In genomic region chr20:1952737-1953530, GRCh38 we compare ENCODE assay signal across 14 cellular contexts. TPM values are rescaled to one million over a fixed set of nuclear protein-coding genes. Genes with fewer than 3 reads are reported as not detected.
DNase-seq lines count a peak whose midpoint lies in the region; ATAC-seq, FAIRE-seq and TF ChIP-seq lines count a peak whose summit lies in the region.
"Had no signal": no experiment of that assay in that cellular context is flagged by ENCODE, and none has a peak within 500 bp of the region (broad histone marks: within the 10 kb centered on the region; RNA-seq: fewer than 3 reads in every experiment).

No MANE protein-coding gene starts in this region.

- H3K4me3 ChIP-seq in pancreas (no peak overlapping the region), MG63 (no peak overlapping the region), thyroid gland (replicated peaks in 1 of 3) (no peak overlapping the region)

- no peaks in the 10 kb centered on the region for H3K4me1 ChIP-seq in pancreas
- peaks cover 7% of the 10 kb centered on the region in 2 donors for H3K4me1 ChIP-seq in thyroid gland

- no peak for TF ChIP-seq CTCF in pancreas (IDR thresholded peaks at IDR 0.05)
- no peak for TF ChIP-seq CTCF in thyroid gland (IDR thresholded peaks at IDR 0.05)
- TF ChIP-seq CTCF in endothelial cell (IDR thresholded peaks at IDR 0.05; ENCODE audit: unreplicated experiment) = no peak

- no peaks in the 10 kb centered on the region for H3K9me3 Mint-ChIP-seq in endothelial cell (ENCODE audit: unreplicated experiment)
- H3K9me3 Mint-ChIP-seq: activated CD4-positive, alpha-beta T cell treated with anti-CD3 and anti-CD28 coated beads, Interleukin-2, amount 10 ng/mL, durations not matched to agents 24 days and 14 days; activated T-helper 17 cell treated with anti-CD3 and anti-CD28 coated beads, Interleukin-2, amount 50 U/mL, for 72 hours; CD8-positive, alpha-beta T cell; T-cell had no signal

- H3K36me3 Mint-ChIP-seq in endothelial cell (ENCODE audit: low read depth, unreplicated experiment) = no peaks in the 10 kb centered on the region
- H3K36me3 Mint-ChIP-seq: CD8-positive, alpha-beta T cell; T-cell had no signal

- FAIRE-seq in pancreas (lab: Jason Lieb, UNC) = no peak
- FAIRE-seq: kidney had no signal

- H3K27me3 ChIP-seq in pancreas (no peaks in the 10 kb centered on the region), MG63 (no peaks in the 10 kb centered on the region), thyroid gland (no peaks in the 10 kb centered on the region)

- H3K27ac ChIP-seq in pancreas (no peak overlapping the region), thyroid gland (no peak overlapping the region)

- H3K27ac Mint-ChIP-seq in endothelial cell (ENCODE audit: unreplicated experiment) = no peak overlapping the region
- H3K27ac Mint-ChIP-seq: activated CD4-positive, alpha-beta T cell treated with anti-CD3 and anti-CD28 coated beads, Interleukin-2, amount 10 ng/mL, durations not matched to agents 24 days and 14 days; activated T-helper 17 cell treated with anti-CD3 and anti-CD28 coated beads, Interleukin-2, amount 50 U/mL, for 72 hours; CD8-positive, alpha-beta T cell; T-cell had no signal

- ATAC-seq in HG02798 (IDR thresholded peaks at IDR 0.05; ENCODE audit: poor library complexity, unreplicated experiment) = peak; percentile 62
- ATAC-seq in pancreas = peak in 3 of 4 donors; percentile 25 to 45 (median 30)
- ATAC-seq: activated T-helper 17 cell treated with anti-CD3 and anti-CD28 coated beads, Interleukin-2, amount 50 U/mL, for 72 hours; CD8-positive, alpha-beta T cell; right cardiac atrium; T-cell had no signal

- no peak overlapping the region for H3K4me3 Mint-ChIP-seq in endothelial cell (ENCODE audit: unreplicated experiment)
- H3K4me3 Mint-ChIP-seq: activated CD4-positive, alpha-beta T cell treated with anti-CD3 and anti-CD28 coated beads, Interleukin-2, amount 10 ng/mL, durations not matched to agents 24 days and 14 days; activated T-helper 17 cell treated with anti-CD3 and anti-CD28 coated beads, Interleukin-2, amount 50 U/mL, for 72 hours; CD8-positive, alpha-beta T cell; T-cell had no signal

- H3K4me1 Mint-ChIP-seq in endothelial cell (ENCODE audit: unreplicated experiment) = peaks cover 21% of the 10 kb centered on the region
- H3K4me1 Mint-ChIP-seq: activated CD4-positive, alpha-beta T cell treated with anti-CD3 and anti-CD28 coated beads, Interleukin-2, amount 10 ng/mL, durations not matched to agents 24 days and 14 days; activated T-helper 17 cell treated with anti-CD3 and anti-CD28 coated beads, Interleukin-2, amount 50 U/mL, for 72 hours had no signal

- H3K27me3 Mint-ChIP-seq in endothelial cell (ENCODE audit: unreplicated experiment) = peaks cover 1% of the 10 kb centered on the region

- DNase-seq in GM19238 (ENCODE audit: insufficient read length, low spot score) = peak; percentile 11
- peak; percentile 81 for DNase-seq in NCI-H345 (lab: John Stamatoyannopoulos, UW)
- no peak for DNase-seq in pancreas
- DNase-seq in MG63 = no peak
- no peak for DNase-seq in thyroid gland
- DNase-seq in endothelial cell (ENCODE audit: low spot score) = no peak
- DNase-seq: activated CD4-positive, alpha-beta T cell treated with anti-CD3 and anti-CD28 coated beads, Interleukin-2, amount 10 ng/mL, durations not matched to agents 24 days and 14 days; CD8-positive, alpha-beta T cell; kidney; right cardiac atrium; T-cell had no signal

- H3K36me3 ChIP-seq in pancreas = no peaks in the 10 kb centered on the region
- no peaks in the 10 kb centered on the region for H3K36me3 ChIP-seq in MG63
- H3K36me3 ChIP-seq in thyroid gland = no peaks in the 10 kb centered on the region

- intact Hi-C loops in pancreas (cut with DNase I) = no loop called here
- intact Hi-C loops in thyroid gland (cut with DNase I) = no loop called here

- WGBS in pancreas, 2 donors = 38 to 42% methylated on average over 6 of the region's 6 CpGs
- WGBS in thyroid gland, 2 donors = 60 to 76% methylated on average over 6 of the region's 6 CpGs

- no peak for TF ChIP-seq POLR2A in thyroid gland (IDR thresholded peaks at IDR 0.05)

- H3K9me3 ChIP-seq in pancreas (no peaks in the 10 kb centered on the region), MG63 (no peaks in the 10 kb centered on the region), thyroid gland (no peaks in the 10 kb centered on the region)

RNA-seq across cellular contexts. Expression of gene PDYN, which starts 40.9 kb away (rescaled TPM):
- total RNA-seq in pancreas (not detected), thyroid gland (not detected), endothelial cell (ENCODE audit: unreplicated experiment) (not detected)
- polyA plus RNA-seq in pancreas = not detected
- total RNA-seq in MG63 (2014; rRNA removed; shearing (Covaris generic); ENCODE audit: low replicate concordance) = not detected in 2 replicates
- total RNA-seq: activated CD4-positive, alpha-beta T cell treated with anti-CD3 and anti-CD28 coated beads, Interleukin-2, amount 10 ng/mL, durations not matched to agents 24 days and 14 days; activated T-helper 17 cell treated with anti-CD3 and anti-CD28 coated beads, Interleukin-2, amount 50 U/mL, for 72 hours; CD8-positive, alpha-beta T cell; glomerular endothelial cell; kidney; right cardiac atrium; T-cell had no signal
- polyA plus RNA-seq: right cardiac atrium had no signal

RNA-seq across cellular contexts. Expression of gene SIRPA, which starts 57.7 kb away (rescaled TPM):
- total RNA-seq in pancreas (10 to 100 TPM in 2 of 6 donors, 1 to 10 TPM in 4; 7.2 to 25.8 (median 8.5) TPM), thyroid gland (10 to 100 TPM; 14.1 to 35.1 (median 25.4) TPM), endothelial cell (ENCODE audit: unreplicated experiment) (132 TPM)
- 10 to 100 TPM in 1 of 2 donors, 1 to 10 TPM in 1; 8.6 to 13.1 TPM for polyA plus RNA-seq in pancreas
- total RNA-seq in MG63 (2014; rRNA removed; shearing (Covaris generic); ENCODE audit: low replicate concordance) = 37.7 and 38.1 TPM in 2 replicates
- total RNA-seq: CD8-positive, alpha-beta T cell had no signal

Comparison
In these comparisons a context has a peak if more than half of its experiments do, and no peak if none do; other contexts are left out.
1. DNase-seq: peak in GM19238 (single experiment) and NCI-H345 (single experiment); none in pancreas (0 of 6), MG63 (single experiment), thyroid gland (0 of 2) and endothelial cell (single experiment).